1 cellular context compared by ENCODE assay signal in genomic region chr19:47275866-47276461, GRCh38.
TF ChIP-seq lines count a peak whose summit lies in the region.

No MANE protein-coding gene starts in this region.

TF ChIP-seq in IMR-90, 13 proteins besides CTCF, POLR2A, EP300 and RAD21:
- TF ChIP-seq FOS (IDR thresholded peaks at IDR 0.05; ENCODE audit: low read depth, low read length) (no peak), CHD1 (IDR thresholded peaks at IDR 0.05; ENCODE audit: low read depth, low read length) (no peak), USF2 (IDR thresholded peaks at IDR 0.05; ENCODE audit: low read depth, low read length) (no peak), ELK1 (IDR thresholded peaks at IDR 0.05; ENCODE audit: borderline replicate concordance, low read depth, low read length) (no peak), NFE2L2 (IDR thresholded peaks at IDR 0.05; ENCODE audit: low read depth, low read length) (no peak)
